Comparison of ENCODE assay signal across 8 cellular contexts in genomic region chr10:63866747-63867140, GRCh38.
DNase-seq lines count a peak whose midpoint lies in the region; ATAC-seq lines count a peak whose summit lies in the region.

No MANE protein-coding gene starts in this region.

- in situ Hi-C loops in G401 (cut with HindIII; ENCODE audit: low sequenced_read_pairs), result no loop called here

- ATAC-seq in GM19467 (IDR thresholded peaks at IDR 0.05; ENCODE audit: unreplicated experiment), result peak; percentile 48
- peak; percentile 59 for ATAC-seq in HG03442 (IDR thresholded peaks at IDR 0.05; ENCODE audit: unreplicated experiment)

- DNase-seq in G401 (ENCODE audit: low spot score) (peak; percentile 61), UCSD-AML1 (lab: John Stamatoyannopoulos, UW; ENCODE audit: unreplicated experiment) (peak; percentile 24), lung microvascular endothelial cell (ENCODE audit: low read depth in 2 of 2) (peak; percentile 22 to 32), NCI-H1930 (lab: John Stamatoyannopoulos, UW) (no peak)
- no peak for DNase-seq in stimulated activated CD4-positive, alpha-beta T cell treated with anti-CD3 and anti-CD28 coated beads, Interleukin-15, amount 100 ng/mL, for 24 hours
- no peak for DNase-seq in activated CD4-positive, CD25-positive, alpha-beta regulatory T cell (lab: John Stamatoyannopoulos, UW)

Comparison
In these comparisons a context has a peak if more than half of its experiments do, and no peak if none do; other contexts are left out.
1. DNase-seq: peak in G401 (single experiment), UCSD-AML1 (single experiment) and lung microvascular endothelial cell (2 of 2); none in NCI-H1930 (0 of 2), stimulated activated CD4-positive, alpha-beta T cell treated with anti-CD3 and anti-CD28 coated beads, Interleukin-15, amount 100 ng/mL, for 24 hours (single experiment) and activated CD4-positive, CD25-positive, alpha-beta regulatory T cell (0 of 4).